8 cellular contexts compared by ENCODE assay signal in the genomic region with DNA sequence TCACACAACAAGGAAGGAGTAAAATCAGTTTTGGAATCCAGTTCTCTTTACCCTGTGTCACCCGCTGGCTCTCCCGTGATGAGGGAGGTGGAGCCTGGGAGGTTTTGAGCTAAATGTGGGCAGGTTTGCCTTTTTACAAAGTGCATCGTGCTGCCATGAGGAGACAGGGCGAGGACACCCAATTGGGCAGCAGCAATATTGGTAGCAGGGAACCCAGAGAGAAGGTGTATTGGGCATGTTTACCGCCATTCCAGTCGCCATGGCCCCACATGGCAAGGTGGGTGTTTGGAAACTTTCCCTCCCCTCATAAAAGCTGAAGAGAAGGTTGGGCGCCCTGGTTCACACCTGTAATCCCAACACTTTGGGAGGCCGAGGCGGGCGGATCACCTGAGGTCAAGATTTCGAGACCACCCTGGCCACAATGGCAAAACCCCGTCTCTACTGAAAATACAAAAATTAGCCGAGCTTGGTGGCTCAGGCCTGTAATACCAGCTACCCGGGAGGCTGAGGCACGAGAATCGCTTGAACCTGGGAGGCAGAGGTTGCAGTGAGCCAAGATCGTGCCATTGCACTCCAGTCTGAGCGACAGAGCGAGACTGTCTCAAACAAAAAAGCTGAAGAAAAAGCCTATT. TPM values are rescaled to one million over a fixed set of nuclear protein-coding genes. Genes with fewer than 3 reads are reported as not detected.
DNase-seq lines count a peak whose midpoint lies in the region; ATAC-seq and TF ChIP-seq lines count a peak whose summit lies in the region.

No MANE protein-coding gene starts in this region.

- peak overlapping the region; percentile 98 for H3K4me3 Mint-ChIP-seq in activated CD4-positive, alpha-beta T cell treated with anti-CD3 and anti-CD28 coated beads, Interleukin-2, amount 10 ng/mL, durations not matched to agents 24 days and 14 days
- H3K4me3 Mint-ChIP-seq in activated naive CD8-positive, alpha-beta T cell treated with anti-CD3 and anti-CD28 coated beads, Interleukin-2, amount 50 U/mL, for 24 hours = peak overlapping the region; percentile 100

- no peak for ATAC-seq in activated naive CD8-positive, alpha-beta T cell treated with anti-CD3 and anti-CD28 coated beads, Interleukin-2, amount 50 U/mL, for 24 hours
- no peak for ATAC-seq in HG03469 (IDR thresholded peaks at IDR 0.05; ENCODE audit: unreplicated experiment)

- no peaks in the 10 kb centered on the region for H3K9me3 ChIP-seq in testis

- peak overlapping the region in 1 of 2 donors; percentile 47 for H3K27ac ChIP-seq in testis

- no peaks in the 10 kb centered on the region for H3K27me3 Mint-ChIP-seq in activated CD4-positive, alpha-beta T cell treated with anti-CD3 and anti-CD28 coated beads, Interleukin-2, amount 10 ng/mL, durations not matched to agents 24 days and 14 days
- H3K27me3 Mint-ChIP-seq in activated naive CD8-positive, alpha-beta T cell treated with anti-CD3 and anti-CD28 coated beads, Interleukin-2, amount 50 U/mL, for 24 hours = no peaks in the 10 kb centered on the region

- H3K27me3 ChIP-seq in kidney epithelial cell (ENCODE audit: control insufficient read depth, insufficient read depth, low read length) (no peaks in the 10 kb centered on the region), testis (no peaks in the 10 kb centered on the region)

- H3K36me3 ChIP-seq in kidney epithelial cell (ENCODE audit: control insufficient read depth, insufficient read depth, low read length) (no peaks in the 10 kb centered on the region), testis (ENCODE audit: low read depth, missing control alignments) (no peaks in the 10 kb centered on the region)

- intact Hi-C loops in activated CD4-positive, alpha-beta T cell treated with anti-CD3 and anti-CD28 coated beads, Interleukin-2, amount 10 ng/mL, durations not matched to agents 24 days and 14 days (cut with micrococcal nuclease) = loop anchor here (10.0 kb wide), 1 partner anchor 1072 kb away; a partner anchor contains a TSS
- intact Hi-C loops in testis (cut with DNase I; ENCODE audit: low total_unique reads) = no loop called here

- H3K4me3 ChIP-seq in kidney epithelial cell (ENCODE audit: low read depth, low read length) (peak overlapping the region; percentile 28), testis (peak overlapping the region; percentile 34 to 38)

- H3K4me1 ChIP-seq in testis = peaks cover 12% of the 10 kb centered on the region

- TF ChIP-seq CTCF in kidney epithelial cell (IDR thresholded peaks at IDR 0.05; ENCODE audit: insufficient read depth, low read length, poor library complexity, severe bottlenecking) (no peak), testis (IDR thresholded peaks at IDR 0.05) (no peak)

- TF ChIP-seq POLR2A in testis (IDR thresholded peaks at IDR 0.05) = no peak

- H3K27ac Mint-ChIP-seq in activated CD4-positive, alpha-beta T cell treated with anti-CD3 and anti-CD28 coated beads, Interleukin-2, amount 10 ng/mL, durations not matched to agents 24 days and 14 days = peak overlapping the region; percentile 85
- peak overlapping the region; percentile 93 for H3K27ac Mint-ChIP-seq in activated naive CD8-positive, alpha-beta T cell treated with anti-CD3 and anti-CD28 coated beads, Interleukin-2, amount 50 U/mL, for 24 hours

- peaks cover 41% of the 10 kb centered on the region for H3K4me1 Mint-ChIP-seq in activated CD4-positive, alpha-beta T cell treated with anti-CD3 and anti-CD28 coated beads, Interleukin-2, amount 10 ng/mL, durations not matched to agents 24 days and 14 days
- peaks cover 44% of the 10 kb centered on the region for H3K4me1 Mint-ChIP-seq in activated naive CD8-positive, alpha-beta T cell treated with anti-CD3 and anti-CD28 coated beads, Interleukin-2, amount 50 U/mL, for 24 hours

- peaks cover 9% of the 10 kb centered on the region for H3K36me3 Mint-ChIP-seq in activated CD4-positive, alpha-beta T cell treated with anti-CD3 and anti-CD28 coated beads, Interleukin-2, amount 10 ng/mL, durations not matched to agents 24 days and 14 days (ENCODE audit: low read depth)
- peaks cover 7% of the 10 kb centered on the region for H3K36me3 Mint-ChIP-seq in activated naive CD8-positive, alpha-beta T cell treated with anti-CD3 and anti-CD28 coated beads, Interleukin-2, amount 50 U/mL, for 24 hours (ENCODE audit: low read depth)

- DNase-seq in activated CD4-positive, alpha-beta T cell treated with anti-CD3 and anti-CD28 coated beads, Interleukin-2, amount 10 ng/mL, durations not matched to agents 24 days and 14 days = peak; percentile 70
- DNase-seq in activated CD4-positive, alpha-beta T cell treated with anti-CD3 and anti-CD28 coated beads, Interleukin-2, amount 50 U/mL, for 48 hours = no peak
- DNase-seq in activated naive CD8-positive, alpha-beta T cell treated with anti-CD3 and anti-CD28 coated beads, Interleukin-2, amount 50 U/mL, for 24 hours = no peak
- no peak for DNase-seq in kidney epithelial cell (ENCODE audit: low read depth)
- no peak for DNase-seq in testis
- DNase-seq in NCI-H510A (lab: John Stamatoyannopoulos, UW) = no peak
- DNase-seq in stimulated activated CD4-positive, alpha-beta T cell treated with anti-CD3 and anti-CD28 coated beads, Interleukin-2, amount 100 ng/mL, for 48 hours = no peak

- H3K9me3 Mint-ChIP-seq in activated CD4-positive, alpha-beta T cell treated with anti-CD3 and anti-CD28 coated beads, Interleukin-2, amount 10 ng/mL, durations not matched to agents 24 days and 14 days = no peaks in the 10 kb centered on the region
- no peaks in the 10 kb centered on the region for H3K9me3 Mint-ChIP-seq in activated naive CD8-positive, alpha-beta T cell treated with anti-CD3 and anti-CD28 coated beads, Interleukin-2, amount 50 U/mL, for 24 hours

- 50 to 76% methylated on average over 13 to 19 of the region's 19 CpGs for WGBS in testis, 2 donors

RNA-seq across cellular contexts. Expression of a gene that starts 3.5 kb away (rescaled TPM):
- total RNA-seq in activated CD4-positive, alpha-beta T cell treated with anti-CD3 and anti-CD28 coated beads, Interleukin-2, amount 10 ng/mL, durations not matched to agents 24 days and 14 days = 142 and 153 TPM in 2 replicates
- total RNA-seq in kidney epithelial cell (62.0 and 62.5 TPM in 2 replicates), testis (10 to 100 TPM; 78.1 to 80.5 TPM)
- polyA plus RNA-seq in testis (ENCODE audit: insufficient read depth, low read depth, low replicate concordance) = 121 TPM

RNA-seq across cellular contexts. Expression of a gene that starts 37.0 kb away (rescaled TPM):
- 26.3 and 30.2 TPM in 2 replicates for total RNA-seq in activated CD4-positive, alpha-beta T cell treated with anti-CD3 and anti-CD28 coated beads, Interleukin-2, amount 10 ng/mL, durations not matched to agents 24 days and 14 days
- total RNA-seq in kidney epithelial cell (52.1 and 57.9 TPM in 2 replicates), testis (10 to 100 TPM; 40.1 to 45.5 TPM)
- polyA plus RNA-seq in testis (ENCODE audit: insufficient read depth, low read depth, low replicate concordance) = 39.3 TPM
